In the genomic region with DNA sequence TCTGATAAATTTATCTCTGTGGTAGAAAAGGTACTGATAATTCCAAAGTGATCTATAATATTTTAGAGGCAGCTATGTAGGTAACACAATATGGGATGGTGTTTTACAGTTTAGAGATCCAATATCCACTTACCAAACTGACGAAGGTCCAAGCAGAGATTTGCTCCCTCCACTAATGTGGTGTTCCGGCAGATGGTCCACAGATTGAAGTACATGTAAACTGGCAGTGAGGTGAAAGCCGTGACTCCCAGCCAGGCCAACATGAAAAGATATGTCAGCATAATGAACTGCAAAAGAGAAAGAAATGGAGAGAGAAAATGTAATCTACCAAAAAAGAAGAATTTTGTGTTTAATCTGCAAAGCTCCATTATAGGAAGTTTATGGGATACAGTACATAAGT, we compare ENCODE assay signal across 14 cellular contexts.
DNase-seq lines count a peak whose midpoint lies in the region; ATAC-seq, FAIRE-seq and TF ChIP-seq lines count a peak whose summit lies in the region.
"Had no signal": no experiment of that assay in that cellular context is flagged by ENCODE, and none has a peak within 500 bp of the region (broad histone marks: within the 10 kb centered on the region; RNA-seq: fewer than 3 reads in every experiment).

No MANE protein-coding gene starts in this region.

- peak; percentile 65 for FAIRE-seq in islet of Langerhans (lab: Jason Lieb, UNC)
- FAIRE-seq: GM12892 had no signal

- ATAC-seq in GM21723 (IDR thresholded peaks at IDR 0.05; ENCODE audit: unreplicated experiment): no peak

- H3K36me3 Mint-ChIP-seq in brain (peaks cover 51% of the 10 kb centered on the region), mesothelial cell of epicardium (no peaks in the 10 kb centered on the region)

- H3K27me3 Mint-ChIP-seq in brain: no peaks in the 10 kb centered on the region
- no peaks in the 10 kb centered on the region for H3K27me3 Mint-ChIP-seq in mesothelial cell of epicardium (ENCODE audit: low read depth)
- H3K27me3 Mint-ChIP-seq: B cell; CD4-positive, alpha-beta T cell had no signal

- peak overlapping the region in 2 of 5 experiments; percentile 34 to 46 for H3K4me3 Mint-ChIP-seq in brain
- no peak overlapping the region for H3K4me3 Mint-ChIP-seq in mesothelial cell of epicardium
- H3K4me3 Mint-ChIP-seq: B cell; CD4-positive, alpha-beta T cell had no signal

- H3K27ac Mint-ChIP-seq in brain (peak overlapping the region in 4 of 5 experiments; percentile 35 to 84 (median 62)), mesothelial cell of epicardium (no peak overlapping the region)
- H3K27ac Mint-ChIP-seq: B cell; CD4-positive, alpha-beta T cell had no signal

- DNase-seq in NCI-H1092 (lab: John Stamatoyannopoulos, UW): peak; percentile 27
- DNase-seq in NCI-H524 (lab: John Stamatoyannopoulos, UW): peak; percentile 45 to 78
- no peak for DNase-seq in mesothelial cell of epicardium (ENCODE audit: low spot score in 2 of 2, unreplicated experiment in 2 of 2)
- no peak for DNase-seq in kidney glomerular epithelial cell (lab: John Stamatoyannopoulos, UW)
- DNase-seq: Calu3; CD4-positive, alpha-beta T cell; DMS79; GM23248; H7 had no signal

- TF ChIP-seq CTCF in brain (conservative IDR thresholded peaks at IDR 0.05) (no peak), mesothelial cell of epicardium (IDR thresholded peaks at IDR 0.05; ENCODE audit: unreplicated experiment) (no peak)

- H3K4me1 Mint-ChIP-seq in brain (peaks cover 21% of the 10 kb centered on the region), mesothelial cell of epicardium (peaks cover 3% of the 10 kb centered on the region)
- H3K4me1 Mint-ChIP-seq: B cell had no signal

- H3K9me3 Mint-ChIP-seq in brain (peaks cover 0 to 8% (median 2%) of the 10 kb centered on the region in 5 experiments), mesothelial cell of epicardium (peaks cover 4% of the 10 kb centered on the region)

Comparison
In these comparisons a context has a peak if more than half of its experiments do, and no peak if none do; other contexts are left out.
1. DNase-seq: peak in NCI-H1092 (single experiment) and NCI-H524 (2 of 2); none in mesothelial cell of epicardium (0 of 2) and kidney glomerular epithelial cell (single experiment).